Comparison of ENCODE assay signal across 11 cellular contexts in genomic region chr1:228978486-228979324, GRCh38.
DNase-seq lines count a peak whose midpoint lies in the region; ATAC-seq and TF ChIP-seq lines count a peak whose summit lies in the region.
"Had no signal": no experiment of that assay in that cellular context is flagged by ENCODE, and none has a peak within 500 bp of the region (broad histone marks: within the 10 kb centered on the region; RNA-seq: fewer than 3 reads in every experiment).

No MANE protein-coding gene starts in this region.

- H3K27ac ChIP-seq in coronary artery (peak overlapping the region in 1 of 2 donors; percentile 10), thyroid gland (peak overlapping the region; percentile 7 to 88 (median 77))
- H3K27ac ChIP-seq: suprapubic skin had no signal

- TF ChIP-seq CTCF in coronary artery (IDR thresholded peaks at IDR 0.05) (no peak), thyroid gland (IDR thresholded peaks at IDR 0.05) (no peak)

- H3K36me3 ChIP-seq in thyroid gland, result no peaks in the 10 kb centered on the region
- H3K36me3 ChIP-seq: suprapubic skin had no signal

- H3K4me3 ChIP-seq in coronary artery (peak overlapping the region; percentile 36), thyroid gland (replicated peaks in 1 of 3) (no peak overlapping the region)
- H3K4me3 ChIP-seq: suprapubic skin had no signal

- peak; percentile 10 for DNase-seq in M059J (ENCODE audit: low read depth)
- DNase-seq in coronary artery (ENCODE audit: low spot score), result peak; percentile 74
- peak; percentile 66 for DNase-seq in medulla oblongata (ENCODE audit: extremely low spot score)
- DNase-seq in thyroid gland, result peak; percentile 79 to 84
- no peak for DNase-seq in DMS153 treated with DMSO at 0.1 percent for 48 hours (lab: John Stamatoyannopoulos, UW; ENCODE audit: unreplicated experiment)
- DNase-seq in NOMO-1 (lab: John Stamatoyannopoulos, UW; ENCODE audit: unreplicated experiment in 2 of 2), result no peak
- DNase-seq: activated naive CD8-positive, alpha-beta T cell treated with anti-CD3 and anti-CD28 coated beads, Interleukin-2, amount 10 ng/mL, durations not matched to agents 7 days and 5 days; effector memory CD8-positive, alpha-beta T cell; NCI-H82 had no signal

- peaks cover 12 to 16% of the 10 kb centered on the region in 2 donors for H3K4me1 ChIP-seq in thyroid gland

- no peak for ATAC-seq in HG03175 (IDR thresholded peaks at IDR 0.05; ENCODE audit: unreplicated experiment)
- ATAC-seq: effector memory CD8-positive, alpha-beta T cell had no signal

- no peaks in the 10 kb centered on the region for H3K27me3 ChIP-seq in thyroid gland
- H3K27me3 ChIP-seq: suprapubic skin had no signal

- intact Hi-C loops in thyroid gland (cut with DNase I), result no loop called here

- WGBS in thyroid gland, 2 donors, result 43 to 50% methylated on average over 12 to 13 of the region's 14 CpGs

- H3K9me3 ChIP-seq in thyroid gland, result no peaks in the 10 kb centered on the region
- H3K9me3 ChIP-seq: suprapubic skin had no signal

- peak in 1 of 2 donors; percentile 64 for TF ChIP-seq POLR2A in thyroid gland (IDR thresholded peaks at IDR 0.05)

Comparison
In these comparisons a context has a peak if more than half of its experiments do, and no peak if none do; other contexts are left out.
1. DNase-seq: peak in M059J (single experiment), coronary artery (single experiment), medulla oblongata (single experiment) and thyroid gland (2 of 2); none in DMS153 treated with DMSO at 0.1 percent for 48 hours (single experiment) and NOMO-1 (0 of 2).